ENCODE assay signal across 9 cellular contexts in the genomic region with DNA sequence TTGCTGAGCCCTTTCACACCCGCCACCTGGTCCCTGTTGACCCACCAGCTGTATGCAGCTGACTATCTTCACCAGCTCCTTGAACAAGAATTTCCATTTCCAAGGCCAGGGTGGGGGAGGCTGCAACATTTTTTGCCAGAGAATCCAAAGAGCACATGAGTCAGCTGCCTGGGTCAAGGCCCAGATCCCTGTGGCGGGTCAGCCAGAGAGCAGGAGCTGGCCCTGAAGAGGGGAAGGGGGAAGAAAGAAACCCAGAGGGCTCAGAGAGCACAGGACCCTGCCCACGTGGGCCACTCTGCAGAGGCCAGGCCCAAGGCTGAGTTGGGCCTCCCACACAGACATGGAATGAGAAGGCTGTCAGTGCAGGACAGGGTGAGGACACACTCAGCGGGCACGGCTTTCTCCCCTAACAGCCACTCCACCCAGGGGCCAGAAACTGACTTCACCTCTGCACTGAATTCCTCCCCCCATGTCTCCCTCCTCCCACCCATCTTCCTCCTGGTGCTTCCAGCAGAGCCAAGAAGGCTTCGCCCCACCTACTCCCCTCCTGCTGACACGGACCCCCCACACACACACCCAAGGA. TPM values are rescaled to one million over a fixed set of nuclear protein-coding genes. Genes with fewer than 3 reads are reported as not detected.
DNase-seq lines count a peak whose midpoint lies in the region; ATAC-seq, FAIRE-seq and TF ChIP-seq lines count a peak whose summit lies in the region.
"Had no signal": no experiment of that assay in that cellular context is flagged by ENCODE, and none has a peak within 500 bp of the region (broad histone marks: within the 10 kb centered on the region; RNA-seq: fewer than 3 reads in every experiment).

No MANE protein-coding gene starts in this region.

- H3K36me3 ChIP-seq in duodenal mucosa (ENCODE audit: control insufficient read depth in 1 of 2, insufficient read depth in 2 of 2, low read length in 2 of 2) (no peaks in the 10 kb centered on the region), lung (ENCODE audit: control insufficient read depth in 2 of 2, insufficient read depth in 2 of 2, low read length in 2 of 2) (no peaks in the 10 kb centered on the region), tibial nerve (no peaks in the 10 kb centered on the region)

- peak overlapping the region; percentile 62 for H3K27ac ChIP-seq in duodenal mucosa (ENCODE audit: low read depth, low read length)
- H3K27ac ChIP-seq in lung (ENCODE audit: low read depth in 1 of 2, low read length in 1 of 2): peak overlapping the region; percentile 9 to 55
- peak overlapping the region; percentile 9 to 91 (median 74) for H3K27ac ChIP-seq in tibial nerve

- no peak for TF ChIP-seq POLR2A in tibial nerve (IDR thresholded peaks at IDR 0.05)

- CTCF ChIA-PET in activated CD4-positive, alpha-beta T cell treated with anti-CD3 and anti-CD28 coated beads for 36 hours (lab: Charles Lee): interaction anchor here (0.6 to 5.3 kb wide), 5 partner anchors 11 to 110 kb away, joined by 3 to 57 read pairs (median 5); partner anchors contain the start of gene S100A14

- H3K36me3 Mint-ChIP-seq in activated CD4-positive, alpha-beta T cell treated with anti-CD3 and anti-CD28 coated beads for 36 hours (ENCODE audit: low read depth): no peaks in the 10 kb centered on the region

- H3K9me3 Mint-ChIP-seq in stimulated activated naive CD8-positive, alpha-beta T cell treated with anti-CD3 and anti-CD28 coated beads, Interleukin-15, amount 100 ng/mL, for 72 hours: no peaks in the 10 kb centered on the region
- no peaks in the 10 kb centered on the region for H3K9me3 Mint-ChIP-seq in activated CD4-positive, alpha-beta T cell treated with anti-CD3 and anti-CD28 coated beads for 36 hours (ENCODE audit: low read depth)

- no peak overlapping the region for H3K27ac Mint-ChIP-seq in stimulated activated naive CD8-positive, alpha-beta T cell treated with anti-CD3 and anti-CD28 coated beads, Interleukin-15, amount 100 ng/mL, for 72 hours
- H3K27ac Mint-ChIP-seq in activated CD4-positive, alpha-beta T cell treated with anti-CD3 and anti-CD28 coated beads for 36 hours: no peak overlapping the region

- peak; percentile 42 for FAIRE-seq in HTR-8/SVneo (lab: Jason Lieb, UNC)

- H3K27me3 ChIP-seq in duodenal mucosa (ENCODE audit: control insufficient read depth in 1 of 2, insufficient read depth in 2 of 2, low read length in 2 of 2) (no peaks in the 10 kb centered on the region), lung (ENCODE audit: control insufficient read depth, insufficient read depth) (no peaks in the 10 kb centered on the region), tibial nerve (no peaks in the 10 kb centered on the region)

- TF ChIP-seq CTCF in lung (IDR thresholded peaks at IDR 0.05; ENCODE audit: control extremely low read depth, extremely low read depth): no peak
- TF ChIP-seq CTCF in tibial nerve (IDR thresholded peaks at IDR 0.05): no peak

- no peak overlapping the region for H3K4me3 Mint-ChIP-seq in stimulated activated naive CD8-positive, alpha-beta T cell treated with anti-CD3 and anti-CD28 coated beads, Interleukin-15, amount 100 ng/mL, for 72 hours
- no peak overlapping the region for H3K4me3 Mint-ChIP-seq in activated CD4-positive, alpha-beta T cell treated with anti-CD3 and anti-CD28 coated beads for 36 hours

- ATAC-seq in lung (ENCODE audit: insufficient read depth, low FRiP score): peak; percentile 64
- no peak for ATAC-seq in stimulated activated naive CD8-positive, alpha-beta T cell treated with anti-CD3 and anti-CD28 coated beads, Interleukin-15, amount 100 ng/mL, for 72 hours
- no peak for ATAC-seq in GM21423 (IDR thresholded peaks at IDR 0.05; ENCODE audit: unreplicated experiment)
- ATAC-seq in HG03469 (IDR thresholded peaks at IDR 0.05; ENCODE audit: unreplicated experiment): no peak
- no peak for ATAC-seq in activated CD4-positive, alpha-beta T cell treated with anti-CD3 and anti-CD28 coated beads for 36 hours

- no peaks in the 10 kb centered on the region for H3K27me3 Mint-ChIP-seq in stimulated activated naive CD8-positive, alpha-beta T cell treated with anti-CD3 and anti-CD28 coated beads, Interleukin-15, amount 100 ng/mL, for 72 hours
- no peaks in the 10 kb centered on the region for H3K27me3 Mint-ChIP-seq in activated CD4-positive, alpha-beta T cell treated with anti-CD3 and anti-CD28 coated beads for 36 hours

- DNase-seq in HTR-8/SVneo (ENCODE audit: insufficient read length, low spot score) (no peak), lung (ENCODE audit: low spot score) (peak; percentile 75), tibial nerve (ENCODE audit: low spot score in 2 of 2) (peak; percentile 70 to 87)
- no peak for DNase-seq in stimulated activated naive CD8-positive, alpha-beta T cell treated with anti-CD3 and anti-CD28 coated beads, Interleukin-15, amount 100 ng/mL, for 72 hours
- DNase-seq in activated CD4-positive, alpha-beta T cell treated with anti-CD3 and anti-CD28 coated beads for 36 hours: no peak
- DNase-seq: activated T-cell treated with anti-CD3 and anti-CD28 coated beads for 4 hours had no signal

- peak overlapping the region in 1 of 2 donors; percentile 20 for H3K9ac ChIP-seq in duodenal mucosa (ENCODE audit: low read depth in 1 of 2, low read length in 2 of 2)

- H3K4me3 ChIP-seq in duodenal mucosa (ENCODE audit: low read depth in 1 of 2, low read length in 2 of 2) (no peak overlapping the region), lung (no peak overlapping the region), tibial nerve (no peak overlapping the region)

- H3K4me1 Mint-ChIP-seq in stimulated activated naive CD8-positive, alpha-beta T cell treated with anti-CD3 and anti-CD28 coated beads, Interleukin-15, amount 100 ng/mL, for 72 hours: peaks cover 12% of the 10 kb centered on the region
- H3K4me1 Mint-ChIP-seq in activated CD4-positive, alpha-beta T cell treated with anti-CD3 and anti-CD28 coated beads for 36 hours: peaks cover 10% of the 10 kb centered on the region

- peak in 1 of 2 donors; percentile 89 for TF ChIP-seq EP300 in tibial nerve (IDR thresholded peaks at IDR 0.05)

- no peaks in the 10 kb centered on the region for H3K9me3 ChIP-seq in duodenal mucosa (ENCODE audit: control insufficient read depth in 1 of 2, low read length in 2 of 2)
- H3K9me3 ChIP-seq in lung (ENCODE audit: control insufficient read depth in 2 of 2, insufficient read depth in 1 of 2, low read length in 1 of 2): no peaks in the 10 kb centered on the region
- no peaks in the 10 kb centered on the region for H3K9me3 ChIP-seq in tibial nerve

- intact Hi-C loops in activated CD4-positive, alpha-beta T cell treated with anti-CD3 and anti-CD28 coated beads for 36 hours (cut with DNase I, micrococcal nuclease): no loop called here

- WGBS in lung, 2 donors: 63 to 75% methylated on average over 7 of the region's 7 CpGs
- 19 to 34% methylated on average over 7 of the region's 7 CpGs for WGBS in tibial nerve, 2 donors

- POLR2A ChIA-PET in activated CD4-positive, alpha-beta T cell treated with anti-CD3 and anti-CD28 coated beads for 36 hours (lab: Charles Lee): no interaction called here

- H3K4me1 ChIP-seq in duodenal mucosa (ENCODE audit: control insufficient read depth in 1 of 2, insufficient read depth in 2 of 2, low read length in 2 of 2): peaks cover 18 to 19% of the 10 kb centered on the region in 2 donors
- peaks cover 0 to 3% of the 10 kb centered on the region in 2 donors for H3K4me1 ChIP-seq in lung (ENCODE audit: control insufficient read depth in 2 of 2, insufficient read depth in 2 of 2, low read length in 2 of 2)
- H3K4me1 ChIP-seq in tibial nerve: peaks cover 0 to 36% (median 29%) of the 10 kb centered on the region in 4 donors

RNA-seq across cellular contexts. Expression of gene S100A6, which starts 28.9 kb away (rescaled TPM):
- total RNA-seq in lung (1,000 to 10,000 TPM in 1 of 2 donors, 100 to 1,000 TPM in 1; 165 to 1,591 TPM), tibial nerve (1,000 to 10,000 TPM in 2 of 4 donors, 100 to 1,000 TPM in 2; 651 to 1,173 (median 946) TPM)
- over 10,000 TPM in 1 of 2 donors, 1,000 to 10,000 TPM in 1; 2,413 to 10,136 TPM for polyA plus RNA-seq in lung
- total RNA-seq in activated CD4-positive, alpha-beta T cell treated with anti-CD3 and anti-CD28 coated beads for 36 hours: 100 to 1,000 TPM; 219 to 349 TPM

RNA-seq across cellular contexts. Expression of gene S100A5, which starts 33.8 kb away (rescaled TPM):
- under 1 TPM in 1 of 2 donors, not detected in 1; 0.31 TPM for total RNA-seq in lung
- polyA plus RNA-seq in lung: under 1 TPM; 0.31 to 0.32 TPM
- not detected for total RNA-seq in tibial nerve
- total RNA-seq in activated CD4-positive, alpha-beta T cell treated with anti-CD3 and anti-CD28 coated beads for 36 hours: 1 to 10 TPM; 2.4 to 3.4 TPM

RNA-seq across cellular contexts. Expression of gene S100A4, which starts 38.7 kb away (rescaled TPM):
- 100 to 1,000 TPM in 1 of 2 donors, 10 to 100 TPM in 1; 44.0 to 665 TPM for total RNA-seq in lung
- 1,000 to 10,000 TPM in 1 of 2 donors, 100 to 1,000 TPM in 1; 860 to 2,351 TPM for polyA plus RNA-seq in lung
- 100 to 1,000 TPM; 398 to 439 (median 420) TPM for total RNA-seq in tibial nerve
- 100 to 1,000 TPM in 1 of 2 experiments, 10 to 100 TPM in 1; 84.8 to 166 TPM for total RNA-seq in activated CD4-positive, alpha-beta T cell treated with anti-CD3 and anti-CD28 coated beads for 36 hours

RNA-seq across cellular contexts. Expression of gene S100A3, which starts 42.1 kb away (rescaled TPM):
- 1 to 10 TPM; 3.0 to 5.4 TPM for total RNA-seq in lung
- polyA plus RNA-seq in lung: 1 to 10 TPM; 6.5 to 8.0 TPM
- total RNA-seq in tibial nerve: 1 to 10 TPM in 2 of 4 donors, not detected in 2; 1.1 to 2.7 TPM
- not detected for total RNA-seq in activated CD4-positive, alpha-beta T cell treated with anti-CD3 and anti-CD28 coated beads for 36 hours

RNA-seq across cellular contexts. Expression of gene S100A7, which starts 46.5 kb away (rescaled TPM):
- total RNA-seq in lung: not detected
- polyA plus RNA-seq in lung: under 1 TPM in 1 of 2 donors, not detected in 1; 0.47 TPM
- total RNA-seq in tibial nerve: 10 to 100 TPM in 1 of 4 donors, not detected in 3; 22.9 TPM
- total RNA-seq in activated CD4-positive, alpha-beta T cell treated with anti-CD3 and anti-CD28 coated beads for 36 hours: not detected

Comparison
In these comparisons a context has a peak if more than half of its experiments do, and no peak if none do; other contexts are left out.
1. DNase-seq: peak in lung (single experiment) and tibial nerve (2 of 2); none in HTR-8/SVneo (single experiment), stimulated activated naive CD8-positive, alpha-beta T cell treated with anti-CD3 and anti-CD28 coated beads, Interleukin-15, amount 100 ng/mL, for 72 hours (0 of 2) and activated CD4-positive, alpha-beta T cell treated with anti-CD3 and anti-CD28 coated beads for 36 hours (single experiment).
2. Peak in every context shown above with its lines, with median percentiles within 50 percentile points of each other: H3K27ac ChIP-seq.